Comparison of ENCODE assay signal across 10 cellular contexts in the genomic region with DNA sequence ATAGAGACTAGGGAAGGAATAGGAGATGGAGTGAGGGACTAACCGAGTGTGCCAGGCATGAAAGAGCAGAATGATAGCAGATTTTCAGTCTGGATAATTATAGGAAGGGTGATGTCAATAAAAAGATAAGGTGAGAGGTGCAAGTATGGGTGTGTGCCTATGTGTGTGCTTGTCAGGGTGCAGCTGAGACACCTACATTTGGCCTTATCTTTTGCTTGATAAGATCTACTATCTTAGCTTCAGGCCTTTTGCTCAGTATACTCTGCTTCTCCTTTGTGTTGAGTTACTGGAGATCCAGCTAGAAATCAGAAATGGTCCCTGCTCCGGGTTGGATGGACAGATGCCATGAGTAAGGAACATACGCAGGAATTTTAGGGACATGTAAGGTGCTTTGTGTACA. TPM values are rescaled to one million over a fixed set of nuclear protein-coding genes. Genes with fewer than 3 reads are reported as not detected.
"Had no signal": no experiment of that assay in that cellular context is flagged by ENCODE, and none has a peak within 500 bp of the region (broad histone marks: within the 10 kb centered on the region; RNA-seq: fewer than 3 reads in every experiment).

No MANE protein-coding gene starts in this region.

- DNase-seq: H9, HCEC 1CT, HFFc6, IMR-90, KG1 had no signal

- H3K4me2 ChIP-seq: GM23338 had no signal

- ATAC-seq: GM23338 had no signal

- H3K4me3 ChIP-seq: GM23338, K562 had no signal

- FAIRE-seq: H1, H54, HTR-8/SVneo, K562 had no signal

RNA-seq across cellular contexts. Expression of a gene that starts 17.4 kb away (rescaled TPM):
- total RNA-seq: GM23338, H1, H9, K562 had no signal
- polyA plus RNA-seq: GM23338, H1, K562 had no signal
